ENCODE assay signal across 23 cellular contexts in genomic region chr12:121289962-121290361, GRCh38. TPM values are rescaled to one million over a fixed set of nuclear protein-coding genes. Genes with fewer than 3 reads are reported as not detected.
DNase-seq lines count a peak whose midpoint lies in the region; ATAC-seq, FAIRE-seq and TF ChIP-seq lines count a peak whose summit lies in the region.
"Had no signal": no experiment of that assay in that cellular context is flagged by ENCODE, and none has a peak within 500 bp of the region (broad histone marks: within the 10 kb centered on the region; RNA-seq: fewer than 3 reads in every experiment).

No MANE protein-coding gene starts in this region.

- H2AFZ ChIP-seq in HepG2 (ENCODE audit: low read length) = no peak overlapping the region

- no peak for TF ChIP-seq RAD21 in HepG2 (CRISPR knock-in tag; IDR thresholded peaks at IDR 0.05)

- no TSS peak for BruUV-seq in HepG2 (replicated peaks; lab: Mats Ljungman, UMichigan)

- ATAC-seq in HepG2 = no peak
- no peak for ATAC-seq in HG03565 (IDR thresholded peaks at IDR 0.05; ENCODE audit: unreplicated experiment)
- ATAC-seq: activated T-helper 17 cell treated with anti-CD3 and anti-CD28 coated beads, Interleukin-2, amount 50 U/mL, for 72 hours had no signal

- peaks cover 3 to 28% of the 10 kb centered on the region in 2 donors for H3K4me1 ChIP-seq in ascending aorta
- H3K4me1 ChIP-seq in HepG2 (ENCODE audit: insufficient read depth, low read length) = peaks cover 14% of the 10 kb centered on the region
- H3K4me1 ChIP-seq in testis = peaks cover 22% of the 10 kb centered on the region

- H3K9me3 ChIP-seq in ascending aorta = no peaks in the 10 kb centered on the region
- no peaks in the 10 kb centered on the region for H3K9me3 ChIP-seq in HepG2 (ENCODE audit: low read length)
- H3K9me3 ChIP-seq in testis = no peaks in the 10 kb centered on the region
- H3K9me3 ChIP-seq: esophagus squamous epithelium, tibial nerve had no signal

- in situ Hi-C loops in HepG2 (cut with HindIII; ENCODE audit: extremely low pct_ligation_motif_present, low pct_unique_long_range_greater_than_20kb) = no loop called here

- peak overlapping the region; percentile 73 to 76 for H3K27ac ChIP-seq in ascending aorta
- no peak overlapping the region for H3K27ac ChIP-seq in HepG2 (ENCODE audit: extremely low read length, insufficient read depth, low read length)
- peak overlapping the region; percentile 76 to 85 for H3K27ac ChIP-seq in testis
- H3K27ac ChIP-seq: C4-2B had no signal

- no peak overlapping the region for H3K4me2 ChIP-seq in HepG2 (ENCODE audit: low read depth, low read length)

- H3K36me3 ChIP-seq in ascending aorta (peaks cover 0 to 4% of the 10 kb centered on the region in 2 donors), HepG2 (replicated peaks in 1 of 2; ENCODE audit: control insufficient read depth in 1 of 2, insufficient read depth in 2 of 2, low read length in 2 of 2) (peaks cover 1 to 16% of the 10 kb centered on the region in 2 experiments; a peak in 1 of 5 replicates), testis (ENCODE audit: low read depth, missing control alignments) (no peaks in the 10 kb centered on the region)

- peaks cover 8% of the 10 kb centered on the region for H3K79me2 ChIP-seq in HepG2 (ENCODE audit: insufficient read depth, low read length)

- intact Hi-C loops in ascending aorta (cut with DNase I) (no loop called here), HepG2 (cut with micrococcal nuclease; ENCODE audit: unreplicated experiment) (no loop called here), testis (cut with DNase I; ENCODE audit: low total_unique reads) (no loop called here)

- H3K9ac ChIP-seq in HepG2 (ENCODE audit: insufficient read depth, low read depth, low read length) = no peak overlapping the region

- 96% methylated on average over 7 of the region's 7 CpGs for WGBS in HepG2 (ENCODE audit: low lambda C conversion rate)
- 60 to 69% methylated on average over 7 of the region's 7 CpGs for WGBS in testis, 2 donors

- POLR2A ChIA-PET in HepG2 (lab: Yijun Ruan, JAX) = no interaction called here

- FAIRE-seq in HepG2 (lab: Jason Lieb, UNC) = no peak
- FAIRE-seq: endometrium had no signal

- H3K4me3 ChIP-seq in ascending aorta (no peak overlapping the region), HepG2 (replicated peaks in 1 of 3; ENCODE audit: insufficient read depth in 1 of 3, low read depth in 2 of 3, low read length in 3 of 3) (no peak overlapping the region), testis (no peak overlapping the region)
- H3K4me3 ChIP-seq: esophagus squamous epithelium had no signal

- no peaks in the 10 kb centered on the region for H3K27me3 ChIP-seq in ascending aorta
- no peaks in the 10 kb centered on the region for H3K27me3 ChIP-seq in HepG2 (ENCODE audit: control insufficient read depth in 1 of 2, insufficient read depth in 2 of 2, low read length in 2 of 2)
- no peaks in the 10 kb centered on the region for H3K27me3 ChIP-seq in testis
- H3K27me3 ChIP-seq: esophagus squamous epithelium, tibial nerve had no signal

- DNase-seq in GM20000 (ENCODE audit: low spot score) (peak; percentile 3), ascending aorta (ENCODE audit: low spot score in 2 of 2) (no peak), HepG2 (ENCODE audit: low spot score) (no peak), testis (no peak), midbrain (lab: John Stamatoyannopoulos, UW) (no peak), AML-193 (lab: John Stamatoyannopoulos, UW) (no peak)
- DNase-seq: activated CD4-positive, alpha-beta T cell treated with anti-CD3 and anti-CD28 coated beads, Interleukin-2, amount 50 U/mL, for 48 hours; activated naive CD4-positive, alpha-beta T cell treated with anti-CD3 and anti-CD28 coated beads, Interleukin-2, amount 50 U/mL, for 16 hours; amniotic stem cell; esophagus squamous epithelium; foreskin melanocyte; GOT3; kidney glomerular epithelial cell; NCI-H2029 treated with DMSO at 0.1 percent for 48 hours; NCI-H226; NCI-H82; stimulated activated naive CD4-positive, alpha-beta T cell treated with Interleukin-2 at 50 U/mL for 16 hours; T-helper 1 cell had no signal

- CTCF ChIA-PET in HepG2 (lab: Yijun Ruan, JAX; ENCODE audit: low intra/inter-chr PET ratio, low total read pairs) = no interaction called here

- no peak for TF ChIP-seq POLR2A in HepG2 (IDR thresholded peaks at IDR 0.05; ENCODE audit: insufficient read depth in 1 of 2, low read depth in 2 of 2, low read length in 2 of 2)
- TF ChIP-seq POLR2A in testis (IDR thresholded peaks at IDR 0.05) = no peak

- H4K20me1 ChIP-seq in HepG2 (ENCODE audit: insufficient read depth, low read length) = peaks cover under 1% of the 10 kb centered on the region; the same call in 1 of the 2 replicates

- TF ChIP-seq EP300 in HepG2 (IDR thresholded peaks at IDR 0.05; ENCODE audit: low read depth in 2 of 2, low read length in 2 of 2) = no peak
- TF ChIP-seq EP300 in HepG2 (CRISPR knock-in tag; IDR thresholded peaks at IDR 0.05; ENCODE audit: borderline replicate concordance) = no peak

- TF ChIP-seq CTCF in GM20000 (IDR thresholded peaks at IDR 0.05; ENCODE audit: extremely low read depth, missing control alignments) = no peak
- no peak for TF ChIP-seq CTCF in ascending aorta (IDR thresholded peaks at IDR 0.05)
- no peak for TF ChIP-seq CTCF in HepG2 (CRISPR knock-in tag; IDR thresholded peaks at IDR 0.05)
- TF ChIP-seq CTCF in testis (IDR thresholded peaks at IDR 0.05) = no peak

TF ChIP-seq in HepG2, 621 proteins besides CTCF, POLR2A, EP300 and RAD21:
- TF ChIP-seq ZNF629 (CRISPR knock-in tag; conservative IDR thresholded peaks at IDR 0.05) (peak; percentile 61), SRSF9 (IDR thresholded peaks at IDR 0.05; ENCODE audit: borderline replicate concordance, insufficient read depth, low read depth, low read length, poor library complexity, severe bottlenecking) (no peak)

RNA-seq across cellular contexts. Expression of gene CAMKK2, which starts 6.5 kb away (rescaled TPM):
- total RNA-seq in ascending aorta (36.9 TPM), HepG2 (2016; rRNA removed; fragmentation: Illumina TruSeq; extraction: Trizol) (18.8 and 23.0 TPM in 2 replicates), testis (10 to 100 TPM; 21.5 to 22.1 TPM)
- total RNA-seq in HepG2 (2016; cell fraction: cytosol; rRNA removed; fragmentation: Illumina TruSeq; extraction: Trizol; ENCODE audit: low read depth) = 3.8 and 4.1 TPM in 2 replicates
- 17.9 and 20.0 TPM in 2 replicates for total RNA-seq in HepG2 (2016; cell fraction: insoluble cytoplasmic fraction; rRNA removed; fragmentation: Illumina TruSeq; extraction: Trizol)
- 17.3 and 18.1 TPM in 2 replicates for total RNA-seq in HepG2 (2016; cell fraction: membrane; rRNA removed; fragmentation: Illumina TruSeq; extraction: Trizol)
- total RNA-seq in HepG2 (2016; cell fraction: nucleus; rRNA removed; fragmentation: Illumina TruSeq; extraction: Trizol) = 18.1 and 18.3 TPM in 2 replicates
- polyA plus RNA-seq in HepG2 (2011; rRNA removed) (20.0 and 25.1 TPM in 2 replicates), testis (ENCODE audit: insufficient read depth, low read depth, low replicate concordance) (17.1 TPM)
- 18.7 TPM in 2 replicates for polyA plus RNA-seq in HepG2 (2011; cell fraction: cytosol; rRNA removed)
- polyA plus RNA-seq in HepG2 (2011; cell fraction: nucleus; rRNA removed) = 36.8 and 38.0 TPM in 2 replicates
- polyA plus RNA-seq in HepG2 (2012) = 12.9 and 13.9 TPM in 2 replicates
- polyA plus RNA-seq in HepG2 (2016; cell fraction: cytosol; fragmentation: Illumina TruSeq; extraction: Trizol; ENCODE audit: low read depth) = 3.2 and 3.8 TPM in 2 replicates
- 19.8 and 21.1 TPM in 2 replicates for polyA plus RNA-seq in HepG2 (2016; cell fraction: insoluble cytoplasmic fraction; fragmentation: Illumina TruSeq; extraction: Trizol; ENCODE audit: low read depth)
- 12.0 and 12.4 TPM in 2 replicates for polyA plus RNA-seq in HepG2 (2016; cell fraction: membrane; fragmentation: Illumina TruSeq; extraction: Trizol; ENCODE audit: low read depth)
- 32.0 and 33.8 TPM in 2 replicates for polyA plus RNA-seq in HepG2 (2016; cell fraction: nucleus; fragmentation: Illumina TruSeq; extraction: Trizol; ENCODE audit: insufficient read depth, low read depth)
- polyA minus RNA-seq in HepG2 (2011; rRNA and poly(A)+ RNA removed; ENCODE audit: low replicate concordance) = 29.2 and 33.9 TPM in 2 replicates
- 12.1 and 12.2 TPM in 2 replicates for polyA minus RNA-seq in HepG2 (2011; cell fraction: cytosol; rRNA and poly(A)+ RNA removed)
- polyA minus RNA-seq in HepG2 (2011; cell fraction: nucleus; rRNA and poly(A)+ RNA removed) = 23.2 and 29.6 TPM in 2 replicates
